Comparison of ENCODE assay signal across 32 cellular contexts in the genomic region with DNA sequence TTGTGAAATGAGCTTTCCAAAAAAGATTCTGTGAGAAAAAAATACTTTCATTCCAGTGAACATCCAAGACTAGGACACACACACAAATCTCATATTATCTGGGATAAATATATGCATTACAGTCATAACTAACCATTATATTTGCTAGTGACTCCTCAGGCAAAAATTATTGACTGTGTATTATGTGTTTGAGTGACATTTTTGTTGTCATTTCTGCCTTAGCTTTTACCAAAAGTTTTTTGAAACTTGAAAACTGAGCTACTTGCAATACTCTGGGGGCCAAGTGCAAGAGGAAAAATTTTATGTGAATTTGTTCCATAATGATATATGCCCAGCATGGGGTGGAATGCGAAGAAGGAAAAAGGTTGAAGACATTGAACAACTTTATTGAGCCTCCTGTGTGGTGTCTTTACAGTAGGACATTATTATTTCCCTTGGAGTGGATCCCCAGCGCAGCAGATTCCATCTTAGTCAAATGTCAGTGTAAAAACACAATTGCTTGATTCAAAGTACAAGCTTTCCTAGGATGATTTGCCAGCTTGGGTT.
"Had no signal": no experiment of that assay in that cellular context is flagged by ENCODE, and none has a peak within 500 bp of the region (broad histone marks: within the 10 kb centered on the region; RNA-seq: fewer than 3 reads in every experiment).

No MANE protein-coding gene starts in this region.

- ATAC-seq: activated CD4-positive, CD25-positive, alpha-beta regulatory T cell treated with anti-CD3 and anti-CD28 coated beads, Interleukin-2, amount 50 U/mL, for 24 hours; gastroesophageal sphincter; left cardiac atrium; naive thymus-derived CD8-positive, alpha-beta T cell; sciatic nerve; stimulated activated naive B cell treated with anti-CD40 and anti-IgM and Interleukin-4, amounts not matched to agents 10 μg/mL and 1 μg/mL and 100 μg/mL, for 72 hours; upper lobe of right lung had no signal

- H3K27ac Mint-ChIP-seq: activated CD4-positive, alpha-beta memory T cell treated with anti-CD3 and anti-CD28 coated beads for 36 hours; activated naive CD4-positive, alpha-beta T cell treated with anti-CD3 and anti-CD28 coated beads, Interleukin-2, amount 10 ng/mL, durations not matched to agents 7 days and 5 days; activated naive CD8-positive, alpha-beta T cell treated with anti-CD3 and anti-CD28 coated beads, Interleukin-2, amount 10 ng/mL, durations not matched to agents 7 days and 5 days; activated T-cell treated with anti-CD3 and anti-CD28 coated beads, Interleukin-2, amount 50 U/mL, for 24 hours; mesothelial cell of epicardium; naive thymus-derived CD8-positive, alpha-beta T cell; stimulated activated naive B cell treated with anti-CD40 and anti-IgM and Interleukin-4, amounts not matched to agents 10 μg/mL and 1 μg/mL and 100 μg/mL, for 72 hours had no signal

- H3K4me1 ChIP-seq: gastroesophageal sphincter, prostate gland, stomach, suprapubic skin, upper lobe of right lung had no signal

- H3K4me1 Mint-ChIP-seq: activated naive CD4-positive, alpha-beta T cell treated with anti-CD3 and anti-CD28 coated beads, Interleukin-2, amount 10 ng/mL, durations not matched to agents 7 days and 5 days; activated naive CD8-positive, alpha-beta T cell treated with anti-CD3 and anti-CD28 coated beads, Interleukin-2, amount 10 ng/mL, durations not matched to agents 7 days and 5 days; central memory CD8-positive, alpha-beta T cell; naive thymus-derived CD8-positive, alpha-beta T cell; stimulated activated naive B cell treated with anti-CD40 and anti-IgM and Interleukin-4, amounts not matched to agents 10 μg/mL and 1 μg/mL and 100 μg/mL, for 72 hours had no signal

- H3K27me3 Mint-ChIP-seq: activated CD4-positive, alpha-beta memory T cell treated with anti-CD3 and anti-CD28 coated beads for 36 hours; activated naive CD4-positive, alpha-beta T cell treated with anti-CD3 and anti-CD28 coated beads, Interleukin-2, amount 10 ng/mL, durations not matched to agents 7 days and 5 days; activated naive CD8-positive, alpha-beta T cell treated with anti-CD3 and anti-CD28 coated beads, Interleukin-2, amount 10 ng/mL, durations not matched to agents 7 days and 5 days; activated T-cell treated with anti-CD3 and anti-CD28 coated beads, Interleukin-2, amount 50 U/mL, for 24 hours; central memory CD8-positive, alpha-beta T cell; naive thymus-derived CD8-positive, alpha-beta T cell; stimulated activated naive B cell treated with anti-CD40 and anti-IgM and Interleukin-4, amounts not matched to agents 10 μg/mL and 1 μg/mL and 100 μg/mL, for 72 hours had no signal

- DNase-seq: activated CD4-positive, alpha-beta memory T cell treated with anti-CD3 and anti-CD28 coated beads for 36 hours; activated CD4-positive, alpha-beta T cell treated with anti-CD3 and anti-CD28 coated beads for 48 hours; activated CD8-positive, alpha-beta memory T cell treated with anti-CD3 and anti-CD28 coated beads, Interleukin-2, amount 50 U/mL, for 4 hours; activated gamma-delta T cell; activated naive CD4-positive, alpha-beta T cell treated with anti-CD3 and anti-CD28 coated beads, Interleukin-2, amount 10 ng/mL, durations not matched to agents 7 days and 5 days; activated naive CD8-positive, alpha-beta T cell treated with anti-CD3 and anti-CD28 coated beads, Interleukin-2, amount 10 ng/mL, durations not matched to agents 7 days and 5 days; activated T-cell treated with anti-CD3 and anti-CD28 coated beads, Interleukin-2, amount 50 U/mL, for 24 hours; amniotic stem cell; dorsolateral prefrontal cortex; effector memory CD4-positive, alpha-beta T cell; left cardiac atrium; naive thymus-derived CD8-positive, alpha-beta T cell; ovary; retina; stimulated activated CD4-positive, alpha-beta T cell treated with anti-CD3 and anti-CD28 coated beads, Interleukin-1b, Interleukin-23, amount 100 ng/mL, for 48 hours; stimulated activated CD4-positive, alpha-beta T cell treated with anti-CD3 and anti-CD28 coated beads, Interleukin-4, amount 100 ng/mL, for 4 hours; stimulated activated naive B cell treated with anti-CD40 and anti-IgM and Interleukin-4, amounts not matched to agents 10 μg/mL and 1 μg/mL and 100 μg/mL, for 72 hours; stomach; T-helper 9 cell; tibial artery; upper lobe of right lung; WERI-Rb-1 had no signal

- H3K27ac ChIP-seq: coronary artery, dorsolateral prefrontal cortex, gastroesophageal sphincter, hepatocyte, ovary, prostate gland, stomach, suprapubic skin, tibial artery, upper lobe of right lung, WERI-Rb-1 had no signal

- H3K4me3 Mint-ChIP-seq: activated CD4-positive, alpha-beta memory T cell treated with anti-CD3 and anti-CD28 coated beads for 36 hours; activated naive CD4-positive, alpha-beta T cell treated with anti-CD3 and anti-CD28 coated beads, Interleukin-2, amount 10 ng/mL, durations not matched to agents 7 days and 5 days; activated naive CD8-positive, alpha-beta T cell treated with anti-CD3 and anti-CD28 coated beads, Interleukin-2, amount 10 ng/mL, durations not matched to agents 7 days and 5 days; activated T-cell treated with anti-CD3 and anti-CD28 coated beads, Interleukin-2, amount 50 U/mL, for 24 hours; central memory CD8-positive, alpha-beta T cell; mesothelial cell of epicardium; naive thymus-derived CD8-positive, alpha-beta T cell; stimulated activated naive B cell treated with anti-CD40 and anti-IgM and Interleukin-4, amounts not matched to agents 10 μg/mL and 1 μg/mL and 100 μg/mL, for 72 hours had no signal

- H3K27me3 ChIP-seq: dorsolateral prefrontal cortex, gastroesophageal sphincter, hepatocyte, ovary, stomach, suprapubic skin, tibial artery, upper lobe of right lung had no signal

- H3K36me3 ChIP-seq: gastroesophageal sphincter, ovary, prostate gland, stomach, suprapubic skin, tibial artery, upper lobe of right lung, WERI-Rb-1 had no signal

- H3K4me3 ChIP-seq: coronary artery, dorsolateral prefrontal cortex, gastroesophageal sphincter, hepatocyte, ovary, prostate gland, smooth muscle cell, stomach, suprapubic skin, tibial artery, upper lobe of right lung had no signal

- H3K9me3 ChIP-seq: gastroesophageal sphincter, ovary, prostate gland, suprapubic skin, tibial artery, upper lobe of right lung had no signal

- H3K9me3 Mint-ChIP-seq: activated naive CD8-positive, alpha-beta T cell treated with anti-CD3 and anti-CD28 coated beads, Interleukin-2, amount 10 ng/mL, durations not matched to agents 7 days and 5 days; stimulated activated naive B cell treated with anti-CD40 and anti-IgM and Interleukin-4, amounts not matched to agents 10 μg/mL and 1 μg/mL and 100 μg/mL, for 72 hours had no signal

- H3K36me3 Mint-ChIP-seq: activated CD4-positive, alpha-beta memory T cell treated with anti-CD3 and anti-CD28 coated beads for 36 hours; activated naive CD4-positive, alpha-beta T cell treated with anti-CD3 and anti-CD28 coated beads, Interleukin-2, amount 10 ng/mL, durations not matched to agents 7 days and 5 days; activated naive CD8-positive, alpha-beta T cell treated with anti-CD3 and anti-CD28 coated beads, Interleukin-2, amount 10 ng/mL, durations not matched to agents 7 days and 5 days; mesothelial cell of epicardium; naive thymus-derived CD8-positive, alpha-beta T cell; stimulated activated naive B cell treated with anti-CD40 and anti-IgM and Interleukin-4, amounts not matched to agents 10 μg/mL and 1 μg/mL and 100 μg/mL, for 72 hours had no signal
